Comparison of ENCODE assay signal across 8 cellular contexts in genomic region chr20:36463212-36464061, GRCh38.
A peak's percentile ranks its signal among the peaks of the same experiment; 100 is the strongest.
DNase-seq lines count a peak whose midpoint lies in the region; ATAC-seq and TF ChIP-seq lines count a peak whose summit lies in the region.

No MANE protein-coding gene starts in this region.

- H3K79me2 ChIP-seq in OCI-LY1 (ENCODE audit: insufficient read depth, low read length): no peaks in the 10 kb centered on the region
- peaks cover 68% of the 10 kb centered on the region for H3K79me2 ChIP-seq in osteoblast (ENCODE audit: insufficient read depth, low read length)

- H3K9ac ChIP-seq in OCI-LY1 (ENCODE audit: low read length): no peak overlapping the region
- H3K9ac ChIP-seq in endodermal cell (ENCODE audit: extremely low read depth, low read length, poor library complexity, severe bottlenecking): peak overlapping the region; percentile 87

- peaks cover 69% of the 10 kb centered on the region for H3K4me1 Mint-ChIP-seq in CD8-positive, alpha-beta T cell (ENCODE audit: low read depth)
- peaks cover 33% of the 10 kb centered on the region for H3K4me1 Mint-ChIP-seq in endodermal cell

- CTCF ChIA-PET in CD8-positive, alpha-beta T cell (lab: Charles Lee): interaction anchor here (0.9 to 1.4 kb wide), 2 partner anchors 17 to 43 kb away, joined by 3 read pairs; no protein-coding TSS in a partner anchor

- DNase-seq in CD8-positive, alpha-beta T cell: no peak
- DNase-seq in endodermal cell (no peak), osteoblast (ENCODE audit: insufficient read length, low spot score, missing footprints) (no peak), HPDE6-E6E7 (ENCODE audit: extremely low spot score) (no peak), NOMO-1 (lab: John Stamatoyannopoulos, UW; ENCODE audit: unreplicated experiment in 2 of 2) (no peak), NCI-H2107 treated with DMSO at 0.1 percent for 48 hours (lab: John Stamatoyannopoulos, UW; ENCODE audit: unreplicated experiment) (no peak)
- DNase-seq in activated CD8-positive, alpha-beta memory T cell treated with anti-CD3 and anti-CD28 coated beads for 24 hours: no peak

- H3K27ac Mint-ChIP-seq in CD8-positive, alpha-beta T cell: peak overlapping the region; percentile 92
- H3K27ac Mint-ChIP-seq in endodermal cell: peak overlapping the region; percentile 39

- intact Hi-C loops in CD8-positive, alpha-beta T cell (cut with DNase I, micrococcal nuclease): loop anchor here (5.0 to 10.0 kb wide), 5 partner anchors 144 to 1064 kb away; partner anchors contain the start of genes BLCAP (in 1 of the 2), CPNE1 (in 1 of the 2), NDRG3 (in 1 of the 2) and RAB5IF (in 1 of the 2)

- no peaks in the 10 kb centered on the region for H3K9me3 Mint-ChIP-seq in CD8-positive, alpha-beta T cell
- H3K9me3 Mint-ChIP-seq in endodermal cell: no peaks in the 10 kb centered on the region

- H3K4me1 ChIP-seq in CD8-positive, alpha-beta T cell (ENCODE audit: insufficient read depth, low read length): peaks cover 70% of the 10 kb centered on the region
- H3K4me1 ChIP-seq in OCI-LY1 (ENCODE audit: insufficient read depth, low read length, severe bottlenecking) (peaks cover 45% of the 10 kb centered on the region), endodermal cell (ENCODE audit: control insufficient read depth, insufficient read depth, low read length) (peaks cover 25% of the 10 kb centered on the region), osteoblast (ENCODE audit: insufficient read depth, low read length) (peaks cover 58% of the 10 kb centered on the region)

- H3K4me2 ChIP-seq in OCI-LY1 (ENCODE audit: low read length) (peak overlapping the region; percentile 77), osteoblast (ENCODE audit: insufficient read depth, low read length) (peak overlapping the region; percentile 89)

- TF ChIP-seq CTCF in CD8-positive, alpha-beta T cell (IDR thresholded peaks at IDR 0.05): no peak
- no peak for TF ChIP-seq CTCF in OCI-LY1 (IDR thresholded peaks at IDR 0.05; ENCODE audit: low read length)
- TF ChIP-seq CTCF in endodermal cell (conservative IDR thresholded peaks at IDR 0.05): no peak
- no peak for TF ChIP-seq CTCF in osteoblast (IDR thresholded peaks at IDR 0.05; ENCODE audit: extremely low read depth, low read depth, low read length)

- H4K20me1 ChIP-seq in OCI-LY1 (ENCODE audit: insufficient read depth, low read length) (no peaks in the 10 kb centered on the region), osteoblast (ENCODE audit: insufficient read depth, low read length) (peaks cover 55% of the 10 kb centered on the region)

- no peaks in the 10 kb centered on the region for H3K9me2 ChIP-seq in OCI-LY1 (ENCODE audit: low read depth, low read length)

- no peak overlapping the region for H2AFZ ChIP-seq in OCI-LY1 (ENCODE audit: low read length)
- H2AFZ ChIP-seq in osteoblast (ENCODE audit: low read length): no peak overlapping the region

- H3K4me3 Mint-ChIP-seq in CD8-positive, alpha-beta T cell: peak overlapping the region; percentile 92
- H3K4me3 Mint-ChIP-seq in endodermal cell: peak overlapping the region; percentile 89

- H3F3A ChIP-seq in OCI-LY1 (ENCODE audit: insufficient read depth, low read length): no peaks in the 10 kb centered on the region

- 79% methylated on average over 9 to 10 of the region's 10 CpGs for WGBS in endodermal cell (ENCODE audit: insufficient coverage in 1 of 2, insufficient read length in 1 of 2), 2 experiments

- no peaks in the 10 kb centered on the region for H3K9me3 ChIP-seq in CD8-positive, alpha-beta T cell (ENCODE audit: low read length)
- no peaks in the 10 kb centered on the region for H3K9me3 ChIP-seq in OCI-LY1 (ENCODE audit: low read length)
- H3K9me3 ChIP-seq in endodermal cell (ENCODE audit: control insufficient read depth, low read length): no peaks in the 10 kb centered on the region
- no peaks in the 10 kb centered on the region for H3K9me3 ChIP-seq in osteoblast (ENCODE audit: low read depth, low read length)

- H3K36me3 Mint-ChIP-seq in CD8-positive, alpha-beta T cell: peaks cover 2% of the 10 kb centered on the region
- H3K36me3 Mint-ChIP-seq in endodermal cell (ENCODE audit: low read depth): peaks cover 9% of the 10 kb centered on the region

- H3K27me3 Mint-ChIP-seq in CD8-positive, alpha-beta T cell (ENCODE audit: low read depth): no peaks in the 10 kb centered on the region
- peaks cover 2% of the 10 kb centered on the region for H3K27me3 Mint-ChIP-seq in endodermal cell (ENCODE audit: insufficient read depth)

- H3K4me3 ChIP-seq in CD8-positive, alpha-beta T cell (ENCODE audit: low read depth, low read length): peak overlapping the region; percentile 74
- H3K4me3 ChIP-seq in OCI-LY1 (ENCODE audit: low read depth, low read length, poor library complexity, severe bottlenecking) (no peak overlapping the region), endodermal cell (ENCODE audit: low read length) (peak overlapping the region; percentile 99), osteoblast (ENCODE audit: insufficient read depth, low read length) (peak overlapping the region; percentile 87)

- H3K27ac ChIP-seq in CD8-positive, alpha-beta T cell (ENCODE audit: low read depth, low read length): no peak overlapping the region
- H3K27ac ChIP-seq in OCI-LY1 (ENCODE audit: low read depth, low read length, poor library complexity, severe bottlenecking) (no peak overlapping the region), endodermal cell (ENCODE audit: low read depth, low read length) (no peak overlapping the region), osteoblast (ENCODE audit: low read depth, low read length) (peak overlapping the region; percentile 89)

- ATAC-seq in CD8-positive, alpha-beta T cell: no peak

- POLR2A ChIA-PET in CD8-positive, alpha-beta T cell (lab: Charles Lee): interaction anchor here (1.7 kb wide), 1 partner anchor 10 kb away, joined by 9 read pairs; no protein-coding TSS in a partner anchor

- H3K36me3 ChIP-seq in CD8-positive, alpha-beta T cell (ENCODE audit: insufficient read depth, low read length): no peaks in the 10 kb centered on the region
- no peaks in the 10 kb centered on the region for H3K36me3 ChIP-seq in OCI-LY1 (ENCODE audit: insufficient read depth, low read length)
- peaks cover 26% of the 10 kb centered on the region for H3K36me3 ChIP-seq in endodermal cell (ENCODE audit: control insufficient read depth, insufficient read depth, low read length)
- H3K36me3 ChIP-seq in osteoblast (ENCODE audit: insufficient read depth, low read length): peaks cover 5% of the 10 kb centered on the region

- H3K27me3 ChIP-seq in CD8-positive, alpha-beta T cell (ENCODE audit: insufficient read depth, low read length): no peaks in the 10 kb centered on the region
- H3K27me3 ChIP-seq in OCI-LY1 (ENCODE audit: insufficient read depth, low read length) (no peaks in the 10 kb centered on the region), endodermal cell (ENCODE audit: control insufficient read depth, insufficient read depth, low read length, poor library complexity, severe bottlenecking) (no peaks in the 10 kb centered on the region), osteoblast (ENCODE audit: insufficient read depth, low read length) (no peaks in the 10 kb centered on the region)
